In genomic region chr3:195543642-195544536, GRCh38 we compare ENCODE assay signal across 8 cellular contexts. TPM values are rescaled to one million over a fixed set of nuclear protein-coding genes. Genes with fewer than 3 reads are reported as not detected.
DNase-seq lines count a peak whose midpoint lies in the region; ATAC-seq, FAIRE-seq and TF ChIP-seq lines count a peak whose summit lies in the region.

No MANE protein-coding gene starts in this region.

- H3K4me3 Mint-ChIP-seq in T-helper 17 cell, result peak overlapping the region; percentile 93

- CTCF ChIA-PET in AG04450 (lab: Charles Lee), result interaction anchor here (0.7 to 2.6 kb wide), 5 partner anchors 73 to 351 kb away, joined by 3 to 16 read pairs (median 3); partner anchors contain the start of gene XXYLT1

- H3K4me1 Mint-ChIP-seq in T-helper 17 cell, result peaks cover 66% of the 10 kb centered on the region

- ATAC-seq in GM21528 (IDR thresholded peaks at IDR 0.05; ENCODE audit: low FRiP score, unreplicated experiment) (peak; percentile 6), T-helper 17 cell (peak; percentile 1)

- peak overlapping the region; percentile 99 for H2AFZ ChIP-seq in parathyroid adenoma

- peaks cover 8% of the 10 kb centered on the region for H3K27me3 ChIP-seq in AG04450 (ENCODE audit: control insufficient read depth, insufficient read depth, low read length)
- no peaks in the 10 kb centered on the region for H3K27me3 ChIP-seq in parathyroid adenoma (ENCODE audit: control insufficient read depth, insufficient read depth, low read length)

- peak overlapping the region; percentile 92 for H3K4me2 ChIP-seq in parathyroid adenoma (ENCODE audit: low read length)

- H3K79me2 ChIP-seq in parathyroid adenoma, result peaks cover 21% of the 10 kb centered on the region

- H3K36me3 Mint-ChIP-seq in T-helper 17 cell (ENCODE audit: low read depth), result peaks cover 3% of the 10 kb centered on the region

- H3K9ac ChIP-seq in parathyroid adenoma, result no peak overlapping the region

- no peaks in the 10 kb centered on the region for H3K27me3 Mint-ChIP-seq in T-helper 17 cell

- H3K9me3 ChIP-seq in AG04450 (ENCODE audit: control insufficient read depth, insufficient read depth, low read length) (no peaks in the 10 kb centered on the region; the same call in 1 of the 2 replicates), T-helper 17 cell (ENCODE audit: control insufficient read depth, low read length, poor library complexity, severe bottlenecking) (no peaks in the 10 kb centered on the region), parathyroid adenoma (ENCODE audit: control insufficient read depth, low read length) (no peaks in the 10 kb centered on the region)

- FAIRE-seq in GM19239 (lab: Jason Lieb, UNC), result no peak

- H3K27ac ChIP-seq in AG04450 (ENCODE audit: low read depth, low read length), result no peak overlapping the region
- peak overlapping the region; percentile 79 for H3K27ac ChIP-seq in parathyroid adenoma

- peak overlapping the region; percentile 98 for H3K27ac Mint-ChIP-seq in T-helper 17 cell

- POLR2A ChIA-PET in AG04450 (lab: Yijun Ruan, JAX), result interaction anchor here (0.7 to 1.8 kb wide), 5 partner anchors 9 to 872 kb away, joined by 3 to 12 read pairs (median 3); partner anchors contain the start of genes ACAP2, FAM43A and LSG1

- H3K36me3 ChIP-seq in parathyroid adenoma (ENCODE audit: control insufficient read depth, insufficient read depth, low read length), result no peaks in the 10 kb centered on the region

- TF ChIP-seq CTCF in AG04450 (IDR thresholded peaks at IDR 0.05; ENCODE audit: low read depth, low read length) (no peak), fibroblast of villous mesenchyme (IDR thresholded peaks at IDR 0.05; ENCODE audit: insufficient read depth, low read depth, low read length) (no peak), parathyroid adenoma (IDR thresholded peaks at IDR 0.05) (no peak)

- H3K4me3 ChIP-seq in AG04450 (ENCODE audit: low read depth, low read length), result peak overlapping the region; percentile 91
- H3K4me3 ChIP-seq in fibroblast of villous mesenchyme (ENCODE audit: low read depth, low read length), result peak overlapping the region; percentile 85
- peak overlapping the region; percentile 94 for H3K4me3 ChIP-seq in parathyroid adenoma (ENCODE audit: low read depth, low read length)

- peaks cover 5% of the 10 kb centered on the region for H3K4me1 ChIP-seq in parathyroid adenoma

- DNase-seq in AG04450 (ENCODE audit: low read depth, low spot score), result no peak
- DNase-seq in T-helper 17 cell, result no peak
- no peak for DNase-seq in fibroblast of villous mesenchyme (ENCODE audit: low read depth)
- DNase-seq in kidney glomerular epithelial cell (lab: John Stamatoyannopoulos, UW), result no peak
- DNase-seq in GM19239 (ENCODE audit: insufficient read length, low spot score), result no peak
- DNase-seq in activated CD4-positive, alpha-beta T cell treated with anti-CD3 and anti-CD28 coated beads for 48 hours, result no peak

RNA-seq across cellular contexts. Expression of gene PPP1R2, which starts 0.8 kb away (rescaled TPM):
- polyA plus RNA-seq in AG04450 (2011; rRNA removed), result 84.3 and 92.0 TPM in 2 replicates
- 71.0 and 85.3 TPM in 2 replicates for polyA minus RNA-seq in AG04450 (2011; rRNA and poly(A)+ RNA removed)
- total RNA-seq in T-helper 17 cell, result 100 to 1,000 TPM; 135 to 141 TPM
- total RNA-seq in fibroblast of villous mesenchyme, result 81.5 and 131 TPM in 2 replicates

RNA-seq across cellular contexts. Expression of gene APOD, which starts 39.9 kb away (rescaled TPM):
- 0.41 and 0.56 TPM in 2 replicates for polyA plus RNA-seq in AG04450 (2011; rRNA removed)
- polyA minus RNA-seq in AG04450 (2011; rRNA and poly(A)+ RNA removed), result not detected in 2 replicates
- not detected for total RNA-seq in T-helper 17 cell
- total RNA-seq in fibroblast of villous mesenchyme, result 1.3 and 3.5 TPM in 2 replicates
